ENCODE assay signal across 1 cellular context in the genomic region with DNA sequence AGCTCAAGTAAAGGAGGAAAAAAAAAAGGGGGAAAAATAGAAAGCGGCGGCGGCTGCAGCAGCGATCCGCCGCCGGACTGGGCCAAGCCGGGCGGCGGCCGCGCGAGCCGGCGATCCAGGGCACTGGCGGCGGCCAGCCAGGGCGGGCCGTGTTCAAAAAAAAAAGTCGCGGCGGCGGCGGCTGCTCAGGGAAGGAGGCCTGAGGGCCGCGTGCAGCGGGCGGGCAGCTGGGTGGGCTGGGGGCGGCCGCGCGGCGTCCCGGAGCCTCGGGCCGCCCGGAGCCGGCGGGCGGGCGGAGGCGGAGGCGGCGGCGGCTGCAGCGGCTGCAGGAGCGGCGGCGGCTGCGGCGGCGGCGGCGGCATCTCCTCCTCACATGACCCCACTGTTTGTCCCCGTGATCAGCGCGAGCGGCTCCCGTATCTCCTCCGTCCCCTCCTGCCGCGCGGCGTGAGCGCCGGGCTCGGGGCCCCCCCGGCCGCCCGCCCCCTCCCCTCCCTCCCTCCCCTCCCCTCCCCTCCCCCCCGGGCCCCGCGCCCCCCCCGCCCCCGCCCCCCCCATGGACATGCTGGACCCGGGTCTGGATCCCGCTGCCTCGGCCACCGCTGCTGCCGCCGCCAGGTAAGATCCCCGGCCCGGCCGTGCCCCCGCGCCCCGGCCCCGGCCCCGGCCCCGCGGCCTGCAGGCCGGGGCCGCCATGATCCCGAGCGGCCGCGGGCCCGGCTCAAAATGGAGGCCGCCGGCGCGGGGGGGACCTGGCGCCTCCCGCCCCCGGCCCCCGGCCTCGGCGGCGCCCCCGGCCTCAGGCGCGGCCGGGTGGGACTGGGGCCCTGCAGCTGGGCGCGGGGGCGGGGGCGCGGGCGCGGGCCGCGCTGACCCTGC.
TF ChIP-seq lines count a peak whose summit lies in the region.

A gene with protein sequence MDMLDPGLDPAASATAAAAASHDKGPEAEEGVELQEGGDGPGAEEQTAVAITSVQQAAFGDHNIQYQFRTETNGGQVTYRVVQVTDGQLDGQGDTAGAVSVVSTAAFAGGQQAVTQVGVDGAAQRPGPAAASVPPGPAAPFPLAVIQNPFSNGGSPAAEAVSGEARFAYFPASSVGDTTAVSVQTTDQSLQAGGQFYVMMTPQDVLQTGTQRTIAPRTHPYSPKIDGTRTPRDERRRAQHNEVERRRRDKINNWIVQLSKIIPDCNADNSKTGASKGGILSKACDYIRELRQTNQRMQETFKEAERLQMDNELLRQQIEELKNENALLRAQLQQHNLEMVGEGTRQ (plus strand): TSS at position 417 of the 879 bp plus-strand sequence. CDS start 140 bp downstream, at position 557.

TF ChIP-seq in K562, 482 proteins besides CTCF, POLR2A, EP300 and RAD21 (continued from another document and continues in another):
- TF ChIP-seq, protein P1, sequence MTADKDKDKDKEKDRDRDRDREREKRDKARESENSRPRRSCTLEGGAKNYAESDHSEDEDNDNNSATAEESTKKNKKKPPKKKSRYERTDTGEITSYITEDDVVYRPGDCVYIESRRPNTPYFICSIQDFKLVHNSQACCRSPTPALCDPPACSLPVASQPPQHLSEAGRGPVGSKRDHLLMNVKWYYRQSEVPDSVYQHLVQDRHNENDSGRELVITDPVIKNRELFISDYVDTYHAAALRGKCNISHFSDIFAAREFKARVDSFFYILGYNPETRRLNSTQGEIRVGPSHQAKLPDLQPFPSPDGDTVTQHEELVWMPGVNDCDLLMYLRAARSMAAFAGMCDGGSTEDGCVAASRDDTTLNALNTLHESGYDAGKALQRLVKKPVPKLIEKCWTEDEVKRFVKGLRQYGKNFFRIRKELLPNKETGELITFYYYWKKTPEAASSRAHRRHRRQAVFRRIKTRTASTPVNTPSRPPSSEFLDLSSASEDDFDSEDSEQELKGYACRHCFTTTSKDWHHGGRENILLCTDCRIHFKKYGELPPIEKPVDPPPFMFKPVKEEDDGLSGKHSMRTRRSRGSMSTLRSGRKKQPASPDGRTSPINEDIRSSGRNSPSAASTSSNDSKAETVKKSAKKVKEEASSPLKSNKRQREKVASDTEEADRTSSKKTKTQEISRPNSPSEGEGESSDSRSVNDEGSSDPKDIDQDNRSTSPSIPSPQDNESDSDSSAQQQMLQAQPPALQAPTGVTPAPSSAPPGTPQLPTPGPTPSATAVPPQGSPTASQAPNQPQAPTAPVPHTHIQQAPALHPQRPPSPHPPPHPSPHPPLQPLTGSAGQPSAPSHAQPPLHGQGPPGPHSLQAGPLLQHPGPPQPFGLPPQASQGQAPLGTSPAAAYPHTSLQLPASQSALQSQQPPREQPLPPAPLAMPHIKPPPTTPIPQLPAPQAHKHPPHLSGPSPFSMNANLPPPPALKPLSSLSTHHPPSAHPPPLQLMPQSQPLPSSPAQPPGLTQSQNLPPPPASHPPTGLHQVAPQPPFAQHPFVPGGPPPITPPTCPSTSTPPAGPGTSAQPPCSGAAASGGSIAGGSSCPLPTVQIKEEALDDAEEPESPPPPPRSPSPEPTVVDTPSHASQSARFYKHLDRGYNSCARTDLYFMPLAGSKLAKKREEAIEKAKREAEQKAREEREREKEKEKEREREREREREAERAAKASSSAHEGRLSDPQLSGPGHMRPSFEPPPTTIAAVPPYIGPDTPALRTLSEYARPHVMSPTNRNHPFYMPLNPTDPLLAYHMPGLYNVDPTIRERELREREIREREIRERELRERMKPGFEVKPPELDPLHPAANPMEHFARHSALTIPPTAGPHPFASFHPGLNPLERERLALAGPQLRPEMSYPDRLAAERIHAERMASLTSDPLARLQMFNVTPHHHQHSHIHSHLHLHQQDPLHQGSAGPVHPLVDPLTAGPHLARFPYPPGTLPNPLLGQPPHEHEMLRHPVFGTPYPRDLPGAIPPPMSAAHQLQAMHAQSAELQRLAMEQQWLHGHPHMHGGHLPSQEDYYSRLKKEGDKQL (CRISPR knock-in tag; IDR thresholded peaks at IDR 0.05; ENCODE audit: borderline replicate concordance), result no peak
- TF ChIP-seq RBFOX2 (IDR thresholded peaks at IDR 0.05; ENCODE audit: low read depth, low read length), result peak; percentile 47
- TF ChIP-seq ZNF354B (CRISPR knock-in tag; IDR thresholded peaks at IDR 0.05), result no peak
- TF ChIP-seq NR2C1 (IDR thresholded peaks at IDR 0.05), result no peak
- no peak for TF ChIP-seq NR2C1 (tag; IDR thresholded peaks at IDR 0.05)
- no peak for TF ChIP-seq ZNF76 (CRISPR knock-in tag; IDR thresholded peaks at IDR 0.05; ENCODE audit: borderline replicate concordance)
- TF ChIP-seq, protein P2, sequence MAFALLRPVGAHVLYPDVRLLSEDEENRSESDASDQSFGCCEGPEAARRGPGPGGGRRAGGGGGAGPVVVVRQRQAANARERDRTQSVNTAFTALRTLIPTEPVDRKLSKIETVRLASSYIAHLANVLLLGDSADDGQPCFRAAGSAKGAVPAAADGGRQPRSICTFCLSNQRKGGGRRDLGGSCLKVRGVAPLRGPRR (CRISPR knock-in tag; IDR thresholded peaks at IDR 0.05), result no peak
- TF ChIP-seq ZNF551 (CRISPR knock-in tag; IDR thresholded peaks at IDR 0.05), result no peak
- peak; percentile 57 for TF ChIP-seq SMAD4 (CRISPR knock-in tag; conservative IDR thresholded peaks at IDR 0.05)
- TF ChIP-seq ZKSCAN8 (CRISPR knock-in tag; IDR thresholded peaks at IDR 0.05), result no peak
- 0 out of 4 replicates have a peak, but pooled peaks of 1 of the 2 experiments have one; percentile 22 for TF ChIP-seq NONO (IDR thresholded peaks at IDR 0.05; ENCODE audit: low read depth in 2 of 2, low read length in 1 of 2)
- no peak for TF ChIP-seq NEUROD1 (IDR thresholded peaks at IDR 0.05; ENCODE audit: borderline replicate concordance, low read depth, low read length, partially characterized antibody)
- TF ChIP-seq, protein P3, sequence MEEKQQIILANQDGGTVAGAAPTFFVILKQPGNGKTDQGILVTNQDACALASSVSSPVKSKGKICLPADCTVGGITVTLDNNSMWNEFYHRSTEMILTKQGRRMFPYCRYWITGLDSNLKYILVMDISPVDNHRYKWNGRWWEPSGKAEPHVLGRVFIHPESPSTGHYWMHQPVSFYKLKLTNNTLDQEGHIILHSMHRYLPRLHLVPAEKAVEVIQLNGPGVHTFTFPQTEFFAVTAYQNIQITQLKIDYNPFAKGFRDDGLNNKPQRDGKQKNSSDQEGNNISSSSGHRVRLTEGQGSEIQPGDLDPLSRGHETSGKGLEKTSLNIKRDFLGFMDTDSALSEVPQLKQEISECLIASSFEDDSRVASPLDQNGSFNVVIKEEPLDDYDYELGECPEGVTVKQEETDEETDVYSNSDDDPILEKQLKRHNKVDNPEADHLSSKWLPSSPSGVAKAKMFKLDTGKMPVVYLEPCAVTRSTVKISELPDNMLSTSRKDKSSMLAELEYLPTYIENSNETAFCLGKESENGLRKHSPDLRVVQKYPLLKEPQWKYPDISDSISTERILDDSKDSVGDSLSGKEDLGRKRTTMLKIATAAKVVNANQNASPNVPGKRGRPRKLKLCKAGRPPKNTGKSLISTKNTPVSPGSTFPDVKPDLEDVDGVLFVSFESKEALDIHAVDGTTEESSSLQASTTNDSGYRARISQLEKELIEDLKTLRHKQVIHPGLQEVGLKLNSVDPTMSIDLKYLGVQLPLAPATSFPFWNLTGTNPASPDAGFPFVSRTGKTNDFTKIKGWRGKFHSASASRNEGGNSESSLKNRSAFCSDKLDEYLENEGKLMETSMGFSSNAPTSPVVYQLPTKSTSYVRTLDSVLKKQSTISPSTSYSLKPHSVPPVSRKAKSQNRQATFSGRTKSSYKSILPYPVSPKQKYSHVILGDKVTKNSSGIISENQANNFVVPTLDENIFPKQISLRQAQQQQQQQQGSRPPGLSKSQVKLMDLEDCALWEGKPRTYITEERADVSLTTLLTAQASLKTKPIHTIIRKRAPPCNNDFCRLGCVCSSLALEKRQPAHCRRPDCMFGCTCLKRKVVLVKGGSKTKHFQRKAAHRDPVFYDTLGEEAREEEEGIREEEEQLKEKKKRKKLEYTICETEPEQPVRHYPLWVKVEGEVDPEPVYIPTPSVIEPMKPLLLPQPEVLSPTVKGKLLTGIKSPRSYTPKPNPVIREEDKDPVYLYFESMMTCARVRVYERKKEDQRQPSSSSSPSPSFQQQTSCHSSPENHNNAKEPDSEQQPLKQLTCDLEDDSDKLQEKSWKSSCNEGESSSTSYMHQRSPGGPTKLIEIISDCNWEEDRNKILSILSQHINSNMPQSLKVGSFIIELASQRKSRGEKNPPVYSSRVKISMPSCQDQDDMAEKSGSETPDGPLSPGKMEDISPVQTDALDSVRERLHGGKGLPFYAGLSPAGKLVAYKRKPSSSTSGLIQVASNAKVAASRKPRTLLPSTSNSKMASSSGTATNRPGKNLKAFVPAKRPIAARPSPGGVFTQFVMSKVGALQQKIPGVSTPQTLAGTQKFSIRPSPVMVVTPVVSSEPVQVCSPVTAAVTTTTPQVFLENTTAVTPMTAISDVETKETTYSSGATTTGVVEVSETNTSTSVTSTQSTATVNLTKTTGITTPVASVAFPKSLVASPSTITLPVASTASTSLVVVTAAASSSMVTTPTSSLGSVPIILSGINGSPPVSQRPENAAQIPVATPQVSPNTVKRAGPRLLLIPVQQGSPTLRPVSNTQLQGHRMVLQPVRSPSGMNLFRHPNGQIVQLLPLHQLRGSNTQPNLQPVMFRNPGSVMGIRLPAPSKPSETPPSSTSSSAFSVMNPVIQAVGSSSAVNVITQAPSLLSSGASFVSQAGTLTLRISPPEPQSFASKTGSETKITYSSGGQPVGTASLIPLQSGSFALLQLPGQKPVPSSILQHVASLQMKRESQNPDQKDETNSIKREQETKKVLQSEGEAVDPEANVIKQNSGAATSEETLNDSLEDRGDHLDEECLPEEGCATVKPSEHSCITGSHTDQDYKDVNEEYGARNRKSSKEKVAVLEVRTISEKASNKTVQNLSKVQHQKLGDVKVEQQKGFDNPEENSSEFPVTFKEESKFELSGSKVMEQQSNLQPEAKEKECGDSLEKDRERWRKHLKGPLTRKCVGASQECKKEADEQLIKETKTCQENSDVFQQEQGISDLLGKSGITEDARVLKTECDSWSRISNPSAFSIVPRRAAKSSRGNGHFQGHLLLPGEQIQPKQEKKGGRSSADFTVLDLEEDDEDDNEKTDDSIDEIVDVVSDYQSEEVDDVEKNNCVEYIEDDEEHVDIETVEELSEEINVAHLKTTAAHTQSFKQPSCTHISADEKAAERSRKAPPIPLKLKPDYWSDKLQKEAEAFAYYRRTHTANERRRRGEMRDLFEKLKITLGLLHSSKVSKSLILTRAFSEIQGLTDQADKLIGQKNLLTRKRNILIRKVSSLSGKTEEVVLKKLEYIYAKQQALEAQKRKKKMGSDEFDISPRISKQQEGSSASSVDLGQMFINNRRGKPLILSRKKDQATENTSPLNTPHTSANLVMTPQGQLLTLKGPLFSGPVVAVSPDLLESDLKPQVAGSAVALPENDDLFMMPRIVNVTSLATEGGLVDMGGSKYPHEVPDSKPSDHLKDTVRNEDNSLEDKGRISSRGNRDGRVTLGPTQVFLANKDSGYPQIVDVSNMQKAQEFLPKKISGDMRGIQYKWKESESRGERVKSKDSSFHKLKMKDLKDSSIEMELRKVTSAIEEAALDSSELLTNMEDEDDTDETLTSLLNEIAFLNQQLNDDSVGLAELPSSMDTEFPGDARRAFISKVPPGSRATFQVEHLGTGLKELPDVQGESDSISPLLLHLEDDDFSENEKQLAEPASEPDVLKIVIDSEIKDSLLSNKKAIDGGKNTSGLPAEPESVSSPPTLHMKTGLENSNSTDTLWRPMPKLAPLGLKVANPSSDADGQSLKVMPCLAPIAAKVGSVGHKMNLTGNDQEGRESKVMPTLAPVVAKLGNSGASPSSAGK (IDR thresholded peaks at IDR 0.05), result no peak
- TF ChIP-seq NR1H2 (CRISPR knock-in tag; IDR thresholded peaks at IDR 0.05), result no peak
- TF ChIP-seq NR4A1 (CRISPR knock-in tag; IDR thresholded peaks at IDR 0.05), result no peak
- no peak for TF ChIP-seq NR4A1 (tag; IDR thresholded peaks at IDR 0.05)
- TF ChIP-seq NUFIP1 (IDR thresholded peaks at IDR 0.05; ENCODE audit: partially characterized antibody), result no peak
- TF ChIP-seq ZNF766 (CRISPR knock-in tag; conservative IDR thresholded peaks at IDR 0.05), result peak; percentile 66; the same call in 1 of the 2 replicates
- TF ChIP-seq, protein P4, sequence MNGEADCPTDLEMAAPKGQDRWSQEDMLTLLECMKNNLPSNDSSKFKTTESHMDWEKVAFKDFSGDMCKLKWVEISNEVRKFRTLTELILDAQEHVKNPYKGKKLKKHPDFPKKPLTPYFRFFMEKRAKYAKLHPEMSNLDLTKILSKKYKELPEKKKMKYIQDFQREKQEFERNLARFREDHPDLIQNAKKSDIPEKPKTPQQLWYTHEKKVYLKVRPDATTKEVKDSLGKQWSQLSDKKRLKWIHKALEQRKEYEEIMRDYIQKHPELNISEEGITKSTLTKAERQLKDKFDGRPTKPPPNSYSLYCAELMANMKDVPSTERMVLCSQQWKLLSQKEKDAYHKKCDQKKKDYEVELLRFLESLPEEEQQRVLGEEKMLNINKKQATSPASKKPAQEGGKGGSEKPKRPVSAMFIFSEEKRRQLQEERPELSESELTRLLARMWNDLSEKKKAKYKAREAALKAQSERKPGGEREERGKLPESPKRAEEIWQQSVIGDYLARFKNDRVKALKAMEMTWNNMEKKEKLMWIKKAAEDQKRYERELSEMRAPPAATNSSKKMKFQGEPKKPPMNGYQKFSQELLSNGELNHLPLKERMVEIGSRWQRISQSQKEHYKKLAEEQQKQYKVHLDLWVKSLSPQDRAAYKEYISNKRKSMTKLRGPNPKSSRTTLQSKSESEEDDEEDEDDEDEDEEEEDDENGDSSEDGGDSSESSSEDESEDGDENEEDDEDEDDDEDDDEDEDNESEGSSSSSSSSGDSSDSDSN (IDR thresholded peaks at IDR 0.05; ENCODE audit: borderline replicate concordance in 1 of 2, low read depth in 2 of 2, low read length in 2 of 2), result 0 out of 4 replicates have a peak, but pooled peaks of 1 of the 2 experiments have one; percentile 35
- no peak for TF ChIP-seq GTF2E2 (tag; IDR thresholded peaks at IDR 0.05)
